Comparison of ENCODE assay signal across 21 cellular contexts in the genomic region with DNA sequence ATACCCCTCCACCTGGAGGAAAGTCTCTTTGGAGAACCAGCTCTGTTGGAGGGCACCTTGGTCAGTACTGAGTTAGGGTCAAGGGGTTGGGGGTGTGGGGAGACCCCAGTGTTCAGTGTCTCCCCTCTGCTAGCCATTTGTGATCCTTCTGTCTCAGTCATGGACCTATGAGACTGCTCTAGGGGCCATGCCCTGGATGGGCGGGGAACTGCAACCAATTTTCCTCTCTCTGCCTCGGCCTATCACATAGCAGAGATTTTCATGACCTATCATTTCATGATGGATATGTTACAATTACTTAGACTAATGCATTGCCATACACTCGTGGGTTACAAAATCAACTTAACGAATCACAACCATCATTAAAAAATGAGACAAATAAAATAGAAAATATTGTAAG. TPM values are rescaled to one million over a fixed set of nuclear protein-coding genes. Genes with fewer than 3 reads are reported as not detected.
A peak's percentile ranks its signal among the peaks of the same experiment; 100 is the strongest.
DNase-seq lines count a peak whose midpoint lies in the region; ATAC-seq, FAIRE-seq and TF ChIP-seq lines count a peak whose summit lies in the region.
"Had no signal": no experiment of that assay in that cellular context is flagged by ENCODE, and none has a peak within 500 bp of the region (broad histone marks: within the 10 kb centered on the region; RNA-seq: fewer than 3 reads in every experiment).

No MANE protein-coding gene starts in this region.

- H3K23ac ChIP-seq in H1 (ENCODE audit: insufficient read length) = no peak overlapping the region

- H3K79me2 ChIP-seq in DND-41 (ENCODE audit: insufficient read depth, low read length) (no peaks in the 10 kb centered on the region), H1 (ENCODE audit: control insufficient read depth in 1 of 2, insufficient read depth in 2 of 2, low read length in 2 of 2) (no peaks in the 10 kb centered on the region)

- H3K4me3 ChIP-seq in DND-41 (ENCODE audit: low read depth in 1 of 2, low read length in 2 of 2) (no peak overlapping the region), H1 (ENCODE audit: extremely low read depth in 1 of 4, insufficient read depth in 2 of 4, low read depth in 3 of 4, low read length in 4 of 4) (no peak overlapping the region)
- H3K4me3 ChIP-seq: BLaER1, HAP-1 had no signal

- no peaks in the 10 kb centered on the region for H3K79me1 ChIP-seq in H1 (ENCODE audit: low read depth, low read length)

- H4K91ac ChIP-seq in H1 (replicated peaks; ENCODE audit: insufficient read length, low read length) = no peak overlapping the region

- H2BK120ac ChIP-seq in H1 (replicated peaks; ENCODE audit: low read depth, low read length) = no peak overlapping the region

- ATAC-seq in DND-41 (ENCODE audit: insufficient read depth, low read depth) = peak; percentile 64; the same call in 1 of the 3 replicates
- no peak for ATAC-seq in stimulated activated naive CD8-positive, alpha-beta T cell treated with anti-CD3 and anti-CD28 coated beads, Interleukin-15, Interleukin-2, amounts not matched to agents 100 U/mL and 50 U/mL, for 24 hours
- ATAC-seq: Panc1 had no signal

- H4K8ac ChIP-seq in H1 (ENCODE audit: extremely low read depth, insufficient read depth, low read length) = no peak overlapping the region

- H3K36me3 ChIP-seq in DND-41 (ENCODE audit: insufficient read depth, low read length) (no peaks in the 10 kb centered on the region), H1 (ENCODE audit: control insufficient read depth in 2 of 4, insufficient read depth in 4 of 4, low read length in 3 of 4) (no peaks in the 10 kb centered on the region)
- H3K36me3 ChIP-seq: BLaER1, HAP-1 had no signal

- no peak overlapping the region for H2AFZ ChIP-seq in DND-41 (ENCODE audit: low read depth, low read length)
- H2AFZ ChIP-seq in H1 (ENCODE audit: low read length) = no peak overlapping the region

- no peak overlapping the region for H4K5ac ChIP-seq in H1 (ENCODE audit: insufficient read length, low read depth, low read length)

- no peak overlapping the region for H3K18ac ChIP-seq in H1 (ENCODE audit: extremely low read depth, low read length)

- no peak overlapping the region for H2BK15ac ChIP-seq in H1 (ENCODE audit: low read length)

- H3K56ac ChIP-seq in H1 (replicated peaks; ENCODE audit: insufficient read length, low read depth, low read length) = no peak overlapping the region

- H3K27ac ChIP-seq in DND-41 (ENCODE audit: low read length) (no peak overlapping the region), H1 (ENCODE audit: low read depth, low read length) (no peak overlapping the region)
- H3K27ac ChIP-seq: BLaER1 had no signal

- 78% methylated on average over 4 of the region's 4 CpGs; no CpG with 5 or more reads in 1 of the 2 experiments for WGBS in H1 (ENCODE audit: extremely low coverage in 1 of 2, insufficient coverage in 1 of 2, insufficient read length in 1 of 2, insufficient replicate concordance in 2 of 2, low coverage in 1 of 2, low lambda C conversion rate in 2 of 2, missing lambda C conversion rate in 1 of 2), 2 experiments

- no peak overlapping the region for H3K14ac ChIP-seq in H1 (ENCODE audit: insufficient read length)

- H3K23me2 ChIP-seq in H1 (ENCODE audit: low read depth, low read length) = no peaks in the 10 kb centered on the region; the same call in 1 of the 2 replicates

- H3K4me2 ChIP-seq in DND-41 (ENCODE audit: insufficient read depth, low read length) (no peak overlapping the region), H1 (ENCODE audit: insufficient read depth in 1 of 2, low read depth in 2 of 2, low read length in 2 of 2) (no peak overlapping the region)
- H3K4me2 ChIP-seq: BLaER1 had no signal

- no peak for TF ChIP-seq RAD21 in H1 (IDR thresholded peaks at IDR 0.05 in 1 of 2, conservative IDR thresholded peaks at IDR 0.05 in 1 of 2; ENCODE audit: low read depth in 2 of 2, low read length in 2 of 2)

- CTCF ChIA-PET in H1 (lab: Charles Lee; ENCODE audit: partially characterized antibody) = interaction anchor here (0.5 to 9.4 kb wide), 6 partner anchors 7 to 702 kb away, joined by 3 to 98 read pairs (median 5); partner anchors contain the start of gene USH1C

- FAIRE-seq in H1 (lab: Jason Lieb, UNC) = no peak
- FAIRE-seq: D721Med had no signal

- H3K4ac ChIP-seq in H1 (replicated peaks; ENCODE audit: insufficient read length, low read depth, low read length) = no peak overlapping the region

- TF ChIP-seq CTCF in DND-41 (IDR thresholded peaks at IDR 0.05; ENCODE audit: borderline replicate concordance, extremely low read depth, low read length, poor library complexity, severe bottlenecking) (no peak), H1 (IDR thresholded peaks at IDR 0.05; ENCODE audit: control extremely low read depth in 1 of 3, insufficient read depth in 1 of 3, low read depth in 1 of 3, low read length in 3 of 3) (peak in 2 of 3 experiments; percentile 2 to 23; a peak in 2 of 4 replicates)

- TF ChIP-seq EP300 in H1 (IDR thresholded peaks at IDR 0.05; ENCODE audit: borderline replicate concordance in 1 of 2, low read depth in 2 of 2, low read length in 2 of 2) = no peak

- POLR2A ChIA-PET in H1 (lab: Charles Lee; ENCODE audit: partially characterized antibody) = no interaction called here

- H3K4me1 ChIP-seq in DND-41 (ENCODE audit: insufficient read depth, low read length) = no peaks in the 10 kb centered on the region
- H3K4me1 ChIP-seq in H1 (replicated peaks in 1 of 4; ENCODE audit: control insufficient read depth in 3 of 4, insufficient read depth in 4 of 4, low read length in 3 of 4) = no peaks in the 10 kb centered on the region
- H3K4me1 ChIP-seq: HAP-1 had no signal

- H3K9me3 ChIP-seq in DND-41 (ENCODE audit: insufficient read depth, low read length, severe bottlenecking) (no peaks in the 10 kb centered on the region), H1 (ENCODE audit: insufficient read depth in 2 of 2, low read depth in 1 of 2, low read length in 1 of 2) (no peaks in the 10 kb centered on the region)
- H3K9me3 ChIP-seq: BLaER1, HAP-1 had no signal

- H4K20me1 ChIP-seq in DND-41 (ENCODE audit: insufficient read depth, low read length) (no peaks in the 10 kb centered on the region; the same call in 1 of the 2 replicates), H1 (replicated peaks in 1 of 2; ENCODE audit: control insufficient read depth in 1 of 2, insufficient read depth in 2 of 2, low read length in 2 of 2) (no peaks in the 10 kb centered on the region)
- H4K20me1 ChIP-seq: BLaER1 had no signal

- DNase-seq in NCI-H82 (lab: John Stamatoyannopoulos, UW) (peak; percentile 2), NCI-H82 treated with DMSO at 0.1 percent for 48 hours (lab: John Stamatoyannopoulos, UW; ENCODE audit: unreplicated experiment) (no peak), DND-41 (no peak), NAMALWA (ENCODE audit: low spot score) (peak; percentile 25), H1 (ENCODE audit: low read depth in 1 of 2, low spot score in 2 of 2) (no peak), DMS153 (lab: John Stamatoyannopoulos, UW) (no peak), NCI-H2029 treated with DMSO at 0.1 percent for 48 hours (lab: John Stamatoyannopoulos, UW) (no peak)
- DNase-seq in stimulated activated naive CD8-positive, alpha-beta T cell treated with anti-CD3 and anti-CD28 coated beads, Interleukin-15, Interleukin-2, amounts not matched to agents 100 U/mL and 50 U/mL, for 24 hours = no peak
- DNase-seq: 8988T; CD8-positive, alpha-beta memory T cell; KG1; NCI-H1048; NCI-H1436 treated with DMSO at 0.1 percent for 48 hours; NCI-H2081; NCI-H510A; NCI-H774 had no signal

- no peak overlapping the region for H2BK5ac ChIP-seq in H1 (ENCODE audit: low read depth, low read length)

- H3K27me3 ChIP-seq in DND-41 (ENCODE audit: insufficient read depth, low read length, poor library complexity) (peaks cover 17% of the 10 kb centered on the region), H1 (replicated peaks in 1 of 4; ENCODE audit: control insufficient read depth in 3 of 4, extremely low read depth in 1 of 4, insufficient read depth in 3 of 4, low read length in 3 of 4) (no peaks in the 10 kb centered on the region)
- H3K27me3 ChIP-seq: BLaER1 had no signal

- no peak overlapping the region for H2BK20ac ChIP-seq in H1 (ENCODE audit: low read length)

- H2AK5ac ChIP-seq in H1 (ENCODE audit: low read depth, low read length) = no peak overlapping the region

- H3K9ac ChIP-seq in DND-41 (ENCODE audit: low read depth, low read length) = no peak overlapping the region
- H3K9ac ChIP-seq in H1 (replicated peaks in 1 of 4; ENCODE audit: extremely low read depth in 1 of 4, low read depth in 3 of 4, low read length in 3 of 4) = no peak overlapping the region
- H3K9ac ChIP-seq: BLaER1 had no signal

- H2BK12ac ChIP-seq in H1 (ENCODE audit: low read depth, low read length) = no peak overlapping the region

- TF ChIP-seq POLR2A in H1 (IDR thresholded peaks at IDR 0.05; ENCODE audit: control extremely low read depth in 1 of 2, low read depth in 2 of 2, low read length in 2 of 2) = no peak

TF ChIP-seq in H1, 55 proteins besides CTCF, POLR2A, EP300 and RAD21 (continues in another document):
- TF ChIP-seq NRF1 (IDR thresholded peaks at IDR 0.05; ENCODE audit: low read depth, low read length) (no peak), KDM4A (IDR thresholded peaks at IDR 0.05; ENCODE audit: low read depth, low read length, severe bottlenecking) (no peak), BCL11A (IDR thresholded peaks at IDR 0.05; ENCODE audit: low read depth in 2 of 2, low read length in 2 of 2) (no peak), PHF8 (conservative IDR thresholded peaks at IDR 0.05; ENCODE audit: low read depth, low read length) (no peak), CHD2 (IDR thresholded peaks at IDR 0.05; ENCODE audit: low read length) (no peak), SIRT6 (IDR thresholded peaks at IDR 0.05; ENCODE audit: low read length) (no peak)

RNA-seq across cellular contexts. Expression of gene OTOG, which starts 7.4 kb away (rescaled TPM):
- total RNA-seq in H1 (2021; fragmentation: NEBNext Ultra II Directional; extraction: Animal tissue kit (Norgen Biotek cat#: 25700)) = 1.5 and 2.4 TPM in 2 replicates
- polyA plus RNA-seq in H1 (2011; rRNA removed) = 0.41 and 0.88 TPM in 2 replicates
- polyA plus RNA-seq in H1 (2011; cell fraction: cytosol; rRNA removed) = 0.49 TPM
- 5.5 TPM for polyA plus RNA-seq in H1 (2011; cell fraction: nucleus; rRNA removed)
- polyA plus RNA-seq in H1 (2012, experiment 1 of 2) = 0.26 to 1.3 TPM (median 0.73 TPM) in 4 replicates
- polyA plus RNA-seq in H1 (2012, experiment 2 of 2) = 0.08 TPM
- 0.83 TPM for polyA plus RNA-seq in H1 (2013, experiment 1 of 2)
- 1.4 TPM for polyA plus RNA-seq in H1 (2013, experiment 2 of 2)
- polyA minus RNA-seq in H1 (2011; rRNA and poly(A)+ RNA removed) = 4.6 and 4.9 TPM in 2 replicates
- polyA minus RNA-seq in H1 (2011; cell fraction: cytosol; rRNA and poly(A)+ RNA removed) = 1.3 TPM
- 11.7 TPM for polyA minus RNA-seq in H1 (2011; cell fraction: nucleus; rRNA and poly(A)+ RNA removed)
- total RNA-seq: CD8-positive, alpha-beta memory T cell; SK-MEL-5 had no signal
- polyA plus RNA-seq: CD8-positive, alpha-beta memory T cell had no signal

RNA-seq across cellular contexts. Expression of gene USH1C, which starts 10.3 kb away (rescaled TPM):
- 1.3 and 2.4 TPM in 2 replicates for total RNA-seq in H1 (2021; fragmentation: NEBNext Ultra II Directional; extraction: Animal tissue kit (Norgen Biotek cat#: 25700))
- 1.6 and 2.3 TPM in 2 replicates for polyA plus RNA-seq in H1 (2011; rRNA removed)
- polyA plus RNA-seq in H1 (2011; cell fraction: cytosol; rRNA removed) = 2.9 TPM
- 15.5 TPM for polyA plus RNA-seq in H1 (2011; cell fraction: nucleus; rRNA removed)
- polyA plus RNA-seq in H1 (2012, experiment 1 of 2) = 1.5 to 2.9 TPM (median 1.9 TPM) in 4 replicates
- polyA plus RNA-seq in H1 (2012, experiment 2 of 2) = 0.94 TPM
- 1.5 TPM for polyA plus RNA-seq in H1 (2013, experiment 1 of 2)
- polyA plus RNA-seq in H1 (2013, experiment 2 of 2) = 1.7 TPM
- 1.3 and 2.8 TPM in 2 replicates for polyA minus RNA-seq in H1 (2011; rRNA and poly(A)+ RNA removed)
- polyA minus RNA-seq in H1 (2011; cell fraction: cytosol; rRNA and poly(A)+ RNA removed) = 1.3 TPM
- 3.7 TPM for polyA minus RNA-seq in H1 (2011; cell fraction: nucleus; rRNA and poly(A)+ RNA removed)
- total RNA-seq: CD8-positive, alpha-beta memory T cell; SK-MEL-5 had no signal
- polyA plus RNA-seq: CD8-positive, alpha-beta memory T cell had no signal

Comparison
In these comparisons a context has a peak if more than half of its experiments do, and no peak if none do; other contexts are left out.
1. DNase-seq: peak in NCI-H82 (single experiment) and NAMALWA (single experiment); none in NCI-H82 treated with DMSO at 0.1 percent for 48 hours (single experiment), DND-41 (single experiment), H1 (0 of 2), DMS153 (single experiment), NCI-H2029 treated with DMSO at 0.1 percent for 48 hours (single experiment) and stimulated activated naive CD8-positive, alpha-beta T cell treated with anti-CD3 and anti-CD28 coated beads, Interleukin-15, Interleukin-2, amounts not matched to agents 100 U/mL and 50 U/mL, for 24 hours (single experiment).